In the genomic region with DNA sequence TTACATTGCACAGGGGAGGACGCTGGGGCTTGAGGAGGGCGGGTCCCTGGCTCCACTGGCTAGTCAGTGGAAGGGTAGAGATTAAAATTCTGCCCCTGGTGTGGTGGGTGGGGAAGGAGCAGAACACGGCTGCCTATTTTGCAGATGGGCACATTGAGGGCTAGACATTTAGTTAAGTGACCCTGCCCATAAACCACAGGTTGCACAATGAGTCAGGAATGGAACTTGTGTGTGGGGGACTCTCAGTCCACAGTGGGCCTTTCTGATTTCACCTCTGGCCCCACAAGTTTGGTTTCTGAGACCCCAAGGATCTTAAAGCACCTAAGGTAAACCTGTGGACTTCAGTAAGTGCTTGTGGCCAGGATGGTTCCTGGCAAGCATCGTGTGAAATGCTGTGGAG, we compare ENCODE assay signal across 19 cellular contexts.
"Had no signal": no experiment of that assay in that cellular context is flagged by ENCODE, and none has a peak within 500 bp of the region (broad histone marks: within the 10 kb centered on the region; RNA-seq: fewer than 3 reads in every experiment).

No MANE protein-coding gene starts in this region.

- DNase-seq: activated B cell treated with CpG ODN at 0.5 μM for 24 hours; activated CD4-positive, alpha-beta T cell treated with anti-CD3 and anti-CD28 coated beads, Interleukin-2, amount 10 ng/mL, durations not matched to agents 7 days and 5 days; activated naive CD4-positive, alpha-beta T cell treated with Interleukin-2 at 50 U/mL for 16 hours; activated T-cell treated with anti-CD3 and anti-CD28 coated beads, Interleukin-2, amount 50 U/mL, for 1 hour; amniotic stem cell; body of pancreas; central memory CD4-positive, alpha-beta T cell; cortex of kidney; effector CD8-positive, alpha-beta T cell; left lung; psoas muscle; stimulated activated CD4-positive, alpha-beta T cell treated with anti-CD3 and anti-CD28 coated beads, Interleukin-1b, Interleukin-23, amount 100 ng/mL, for 48 hours; tibial artery had no signal

- H3K36me3 Mint-ChIP-seq: natural killer cell treated with Interleukin-12 subunit alpha and Interleukin-12 subunit beta and Interleukin-15 and Interleukin-18, amount 100 ng/mL, for 72 hours had no signal

- H3K27ac Mint-ChIP-seq: activated B cell treated with CpG ODN at 0.5 μM for 24 hours; activated CD4-positive, alpha-beta T cell treated with anti-CD3 and anti-CD28 coated beads, Interleukin-2, amount 10 ng/mL, durations not matched to agents 7 days and 5 days had no signal

- H3K36me3 ChIP-seq: gastroesophageal sphincter, left lung, spleen, tibial artery, vagina had no signal

- H3K4me3 Mint-ChIP-seq: activated B cell treated with CpG ODN at 0.5 μM for 24 hours; activated CD4-positive, alpha-beta T cell treated with anti-CD3 and anti-CD28 coated beads, Interleukin-2, amount 10 ng/mL, durations not matched to agents 7 days and 5 days; natural killer cell treated with Interleukin-12 subunit alpha and Interleukin-12 subunit beta and Interleukin-15 and Interleukin-18, amount 100 ng/mL, for 72 hours had no signal

- H3K4me1 ChIP-seq: left lung, psoas muscle had no signal

- H3K4me3 ChIP-seq: body of pancreas, gastroesophageal sphincter, left lung, psoas muscle, spleen, tibial artery, vagina had no signal

- H3K9me3 ChIP-seq: body of pancreas, gastroesophageal sphincter, left lung, psoas muscle, spleen, tibial artery, vagina had no signal

- H3K9me3 Mint-ChIP-seq: activated B cell treated with CpG ODN at 0.5 μM for 24 hours; activated CD4-positive, alpha-beta T cell treated with anti-CD3 and anti-CD28 coated beads, Interleukin-2, amount 10 ng/mL, durations not matched to agents 7 days and 5 days; natural killer cell treated with Interleukin-12 subunit alpha and Interleukin-12 subunit beta and Interleukin-15 and Interleukin-18, amount 100 ng/mL, for 72 hours had no signal

- H3K27me3 Mint-ChIP-seq: activated CD4-positive, alpha-beta T cell treated with anti-CD3 and anti-CD28 coated beads, Interleukin-2, amount 10 ng/mL, durations not matched to agents 7 days and 5 days had no signal

- H3K27me3 ChIP-seq: body of pancreas, vagina had no signal

- ATAC-seq: body of pancreas; gastroesophageal sphincter; left lung; natural killer cell treated with Interleukin-12 subunit alpha and Interleukin-12 subunit beta and Interleukin-15 and Interleukin-18, amount 100 ng/mL, for 72 hours; psoas muscle; sciatic nerve had no signal

- H3K27ac ChIP-seq: body of pancreas, epithelial cell of prostate, gastroesophageal sphincter, left lung, psoas muscle, spleen, tibial artery, vagina had no signal
